16 cellular contexts compared by ENCODE assay signal in the genomic region with DNA sequence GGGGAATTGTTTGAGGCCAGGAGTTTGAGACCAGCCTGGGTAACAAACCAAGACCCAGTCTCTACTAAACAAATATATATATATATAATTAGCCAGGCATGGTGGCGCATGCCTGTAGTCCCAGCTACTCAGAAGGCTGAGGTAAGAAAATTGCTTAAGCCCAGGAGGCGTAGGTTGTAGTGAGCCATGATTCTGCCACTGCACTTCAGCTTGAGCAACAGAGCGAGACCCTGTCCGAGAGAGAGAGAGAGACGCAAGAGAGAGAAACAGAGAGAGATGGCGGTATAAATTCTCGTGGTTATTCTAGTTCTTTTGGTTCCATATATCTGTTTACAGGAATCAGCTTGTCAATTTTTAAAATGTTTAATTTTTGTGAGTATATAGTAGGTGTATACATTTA.
DNase-seq lines count a peak whose midpoint lies in the region; ATAC-seq and TF ChIP-seq lines count a peak whose summit lies in the region.
"Had no signal": no experiment of that assay in that cellular context is flagged by ENCODE, and none has a peak within 500 bp of the region (broad histone marks: within the 10 kb centered on the region; RNA-seq: fewer than 3 reads in every experiment).

No MANE protein-coding gene starts in this region.

- ATAC-seq in GM19351 (IDR thresholded peaks at IDR 0.05; ENCODE audit: unreplicated experiment) (peak; percentile 51), HG03108 (IDR thresholded peaks at IDR 0.05; ENCODE audit: unreplicated experiment) (no peak)
- ATAC-seq: A549; CD8-positive, alpha-beta T cell had no signal

- H3K36me3 ChIP-seq in vagina = no peaks in the 10 kb centered on the region

- peaks cover 2% of the 10 kb centered on the region for H3K4me1 ChIP-seq in vagina
- H3K4me1 ChIP-seq: A549, Caco-2 had no signal

- no peaks in the 10 kb centered on the region for H3K9me3 ChIP-seq in vagina
- H3K9me3 ChIP-seq: A549, Caco-2 had no signal

- no peaks in the 10 kb centered on the region for H3K27me3 ChIP-seq in vagina
- H3K27me3 ChIP-seq: BLaER1 treated with 17β-estradiol and CSF1 and Interleukin-3, amounts not matched to agents 10 nM and 100 nM had no signal

- TF ChIP-seq CTCF in GM12865 (IDR thresholded peaks at IDR 0.05; ENCODE audit: insufficient read depth, low read depth, low read length, missing control alignments) (no peak), vagina (IDR thresholded peaks at IDR 0.05) (no peak)

- intact Hi-C loops in vagina (cut with DNase I) = no loop called here

- no peak overlapping the region for H3K27ac ChIP-seq in vagina
- H3K27ac ChIP-seq: 22Rv1; A549; BLaER1 treated with 17β-estradiol and CSF1 and Interleukin-3, amounts not matched to agents 10 nM and 100 nM; C4-2B had no signal

- DNase-seq in GM12865 (ENCODE audit: low read depth) = peak; percentile 33
- peak; percentile 15 for DNase-seq in left kidney (ENCODE audit: low read depth, low spot score)
- DNase-seq in vagina (ENCODE audit: extremely low spot score in 2 of 2) = no peak
- DNase-seq: AML-193; Caco-2; Calu3; CD4-positive, alpha-beta T cell; CD8-positive, alpha-beta T cell; DMS79 treated with DMSO at 0.1 percent for 48 hours; GDM1 had no signal

- no peak for TF ChIP-seq POLR2A in vagina (IDR thresholded peaks at IDR 0.05)

- H3K4me3 ChIP-seq in GM12865 (ENCODE audit: low read depth, low read length) = no peak overlapping the region
- no peak overlapping the region for H3K4me3 ChIP-seq in vagina
- H3K4me3 ChIP-seq: A549; BLaER1 treated with 17β-estradiol and CSF1 and Interleukin-3, amounts not matched to agents 10 nM and 100 nM had no signal

Comparison
In these comparisons a context has a peak if more than half of its experiments do, and no peak if none do; other contexts are left out.
1. DNase-seq: peak in GM12865 (single experiment) and left kidney (single experiment); none in vagina (0 of 2).